32 cellular contexts compared by ENCODE assay signal in the genomic region with DNA sequence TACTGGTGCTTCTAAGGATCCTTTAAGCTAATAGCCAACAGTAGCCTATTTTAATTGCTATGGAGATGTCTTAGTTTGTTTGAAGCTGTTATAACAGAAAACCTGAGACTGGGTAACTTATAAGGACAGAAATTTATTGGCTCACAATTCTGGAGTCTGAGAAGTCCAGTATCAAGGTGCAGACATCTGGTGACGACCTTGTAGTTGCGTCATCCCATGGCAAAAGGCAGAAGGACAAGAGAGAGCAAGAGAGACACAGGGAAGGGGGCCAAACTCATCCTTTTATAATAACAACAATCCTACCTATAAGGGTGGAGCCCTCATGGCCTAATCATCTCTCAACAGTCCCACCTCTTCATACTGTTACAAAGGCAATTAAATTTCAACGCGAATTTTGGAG. TPM values are rescaled to one million over a fixed set of nuclear protein-coding genes. Genes with fewer than 3 reads are reported as not detected.
A peak's percentile ranks its signal among the peaks of the same experiment; 100 is the strongest.
DNase-seq lines count a peak whose midpoint lies in the region; ATAC-seq and TF ChIP-seq lines count a peak whose summit lies in the region.
"Had no signal": no experiment of that assay in that cellular context is flagged by ENCODE, and none has a peak within 500 bp of the region (broad histone marks: within the 10 kb centered on the region; RNA-seq: fewer than 3 reads in every experiment).

No MANE protein-coding gene starts in this region.

- H3K4me1 Mint-ChIP-seq in stimulated activated naive B cell treated with anti-CD40 and anti-IgM and Interleukin-4, amounts not matched to agents 10 μg/mL and 1 μg/mL and 100 μg/mL, for 72 hours = peaks cover 54 to 72% of the 10 kb centered on the region in 2 donors

- no peaks in the 10 kb centered on the region for H3K9me2 ChIP-seq in DOHH2 (replicated peaks; ENCODE audit: control insufficient read depth, low read length)

- H3K4me2 ChIP-seq in DOHH2 (ENCODE audit: low read length) = peak overlapping the region; percentile 70

- no peaks in the 10 kb centered on the region for H3K36me3 ChIP-seq in DOHH2 (ENCODE audit: control insufficient read depth, low read length)
- H3K36me3 ChIP-seq in endocrine pancreas (ENCODE audit: control insufficient read depth, insufficient read depth, low read length) = no peaks in the 10 kb centered on the region
- no peaks in the 10 kb centered on the region for H3K36me3 ChIP-seq in uterus
- H3K36me3 ChIP-seq: esophagus muscularis mucosa, heart left ventricle, MG63, sigmoid colon had no signal

- TF ChIP-seq POLR2A in uterus (IDR thresholded peaks at IDR 0.05) = no peak

- DNase-seq in SHP77 (lab: John Stamatoyannopoulos, UW) = peak; percentile 25 to 32
- DNase-seq in stimulated activated naive B cell treated with anti-CD40 and anti-IgM and Interleukin-4, amounts not matched to agents 10 μg/mL and 1 μg/mL and 100 μg/mL, for 72 hours = no peak
- DNase-seq in 8988T = no peak
- DNase-seq in NCI-H1930 (lab: John Stamatoyannopoulos, UW) = no peak
- DNase-seq in uterus = no peak
- DNase-seq: activated CD4-positive, alpha-beta T cell treated with anti-CD3 and anti-CD28 coated beads for 4 hours; activated CD8-positive, alpha-beta T cell treated with anti-CD3 and anti-CD28 coated beads, Interleukin-2, amount 10 ng/mL, durations not matched to agents 7 days and 5 days; activated naive CD4-positive, alpha-beta T cell treated with anti-CD3 and anti-CD28 coated beads, Interleukin-2, amount 50 U/mL, for 16 hours; anterior cingulate cortex; CD8-positive, alpha-beta T cell; EL; foreskin fibroblast; GOT3; heart left ventricle; KBM-7; MG63; naive thymus-derived CD4-positive, alpha-beta T cell; NCI-H2029; NCI-H2227 treated with DMSO at 0.1 percent for 48 hours; NCI-H526 treated with DMSO at 0.1 percent for 48 hours; nucleus accumbens; sigmoid colon; stimulated activated CD4-positive, alpha-beta T cell treated with anti-CD3 and anti-CD28 coated beads, Interleukin-4, amount 100 ng/mL, for 24 hours; SW 1271; trophoblast cell had no signal

- H3K79me2 ChIP-seq in DOHH2 (ENCODE audit: control insufficient read depth, low read length) = no peaks in the 10 kb centered on the region

- H3K4me1 ChIP-seq in DOHH2 (ENCODE audit: control insufficient read depth, low read length) = peaks cover 50% of the 10 kb centered on the region
- H3K4me1 ChIP-seq in endocrine pancreas (ENCODE audit: control insufficient read depth, insufficient read depth, low read length) = peaks cover 32% of the 10 kb centered on the region
- no peaks in the 10 kb centered on the region for H3K4me1 ChIP-seq in uterus
- H3K4me1 ChIP-seq: esophagus muscularis mucosa had no signal

- intact Hi-C loops in uterus (cut with DNase I; ENCODE audit: low total_unique reads) = no loop called here

- peaks cover 9 to 11% of the 10 kb centered on the region in 2 donors for H3K9me3 Mint-ChIP-seq in stimulated activated naive B cell treated with anti-CD40 and anti-IgM and Interleukin-4, amounts not matched to agents 10 μg/mL and 1 μg/mL and 100 μg/mL, for 72 hours
- H3K9me3 Mint-ChIP-seq: activated T-helper 2 cell treated with anti-CD3 and anti-CD28 coated beads, Interferon-gamma antibody, Interleukin-2, Interleukin-4, amounts not matched to agents 10 μg/mL and 5 μg/mL and 100 μg/mL, durations not matched to agents 14 hours and 24 hours and 36 hours; CD8-positive, alpha-beta T cell had no signal

- no peak overlapping the region for H3K9ac ChIP-seq in endocrine pancreas (ENCODE audit: control insufficient read depth, insufficient read depth, low read length)

- H3K36me3 Mint-ChIP-seq in stimulated activated naive B cell treated with anti-CD40 and anti-IgM and Interleukin-4, amounts not matched to agents 10 μg/mL and 1 μg/mL and 100 μg/mL, for 72 hours = peaks cover 5 to 11% of the 10 kb centered on the region in 2 donors
- H3K36me3 Mint-ChIP-seq: CD8-positive, alpha-beta T cell; mesothelial cell of epicardium had no signal

- H4K20me1 ChIP-seq in DOHH2 (ENCODE audit: control insufficient read depth, insufficient read depth, low read depth, low read length) = peaks cover 7% of the 10 kb centered on the region; the same call in 1 of the 2 replicates

- H3K27me3 ChIP-seq in DOHH2 (ENCODE audit: control insufficient read depth, low read length) = peaks cover 68% of the 10 kb centered on the region
- H3K27me3 ChIP-seq in endocrine pancreas (ENCODE audit: control insufficient read depth, insufficient read depth, low read length) = no peaks in the 10 kb centered on the region
- no peaks in the 10 kb centered on the region for H3K27me3 ChIP-seq in uterus
- H3K27me3 ChIP-seq: esophagus muscularis mucosa, MG63, sigmoid colon had no signal

- H3K27ac Mint-ChIP-seq in stimulated activated naive B cell treated with anti-CD40 and anti-IgM and Interleukin-4, amounts not matched to agents 10 μg/mL and 1 μg/mL and 100 μg/mL, for 72 hours = peak overlapping the region; percentile 67
- H3K27ac Mint-ChIP-seq: activated CD8-positive, alpha-beta T cell treated with anti-CD3 and anti-CD28 coated beads, Interleukin-2, amount 10 ng/mL, durations not matched to agents 7 days and 5 days; activated T-helper 2 cell treated with anti-CD3 and anti-CD28 coated beads, Interferon-gamma antibody, Interleukin-2, Interleukin-4, amounts not matched to agents 10 μg/mL and 5 μg/mL and 100 μg/mL, durations not matched to agents 14 hours and 24 hours and 36 hours; CD8-positive, alpha-beta T cell; mesothelial cell of epicardium; naive thymus-derived CD4-positive, alpha-beta T cell; progenitor cell of endocrine pancreas had no signal

- H3K4me3 ChIP-seq in DOHH2 (ENCODE audit: low read length) (peak overlapping the region; percentile 56), endocrine pancreas (ENCODE audit: control insufficient read depth, insufficient read depth, low read length) (peak overlapping the region; percentile 76), uterus (no peak overlapping the region)
- H3K4me3 ChIP-seq: coronary artery, esophagus muscularis mucosa, heart left ventricle, MG63, sigmoid colon had no signal

- H3K4me3 Mint-ChIP-seq in stimulated activated naive B cell treated with anti-CD40 and anti-IgM and Interleukin-4, amounts not matched to agents 10 μg/mL and 1 μg/mL and 100 μg/mL, for 72 hours = peak overlapping the region in 1 of 2 donors; percentile 12
- H3K4me3 Mint-ChIP-seq: activated CD8-positive, alpha-beta T cell treated with anti-CD3 and anti-CD28 coated beads, Interleukin-2, amount 10 ng/mL, durations not matched to agents 7 days and 5 days; CD8-positive, alpha-beta T cell; mesothelial cell of epicardium; naive thymus-derived CD4-positive, alpha-beta T cell had no signal

- peaks cover 13 to 23% of the 10 kb centered on the region in 2 donors for H3K27me3 Mint-ChIP-seq in stimulated activated naive B cell treated with anti-CD40 and anti-IgM and Interleukin-4, amounts not matched to agents 10 μg/mL and 1 μg/mL and 100 μg/mL, for 72 hours
- H3K27me3 Mint-ChIP-seq: progenitor cell of endocrine pancreas had no signal

- no peak for ATAC-seq in stimulated activated naive B cell treated with anti-CD40 and anti-IgM and Interleukin-4, amounts not matched to agents 10 μg/mL and 1 μg/mL and 100 μg/mL, for 72 hours (replicated peaks)
- ATAC-seq: heart left ventricle had no signal

- TF ChIP-seq CTCF in DOHH2 (IDR thresholded peaks at IDR 0.05; ENCODE audit: low read depth, low read length, poor library complexity, severe bottlenecking) (no peak), uterus (IDR thresholded peaks at IDR 0.05) (no peak)

- H3K9me3 ChIP-seq in DOHH2 (ENCODE audit: control insufficient read depth, insufficient read depth, low read length) = no peaks in the 10 kb centered on the region
- no peaks in the 10 kb centered on the region for H3K9me3 ChIP-seq in endocrine pancreas (ENCODE audit: control insufficient read depth, low read length)
- no peaks in the 10 kb centered on the region for H3K9me3 ChIP-seq in uterus
- H3K9me3 ChIP-seq: esophagus muscularis mucosa, MG63, sigmoid colon had no signal

- peaks cover 17% of the 10 kb centered on the region for H3F3A ChIP-seq in DOHH2 (ENCODE audit: control insufficient read depth, insufficient read depth)

- H3K27ac ChIP-seq in DOHH2 (ENCODE audit: low read depth, low read length) = no peak overlapping the region
- H3K27ac ChIP-seq in uterus = no peak overlapping the region
- H3K27ac ChIP-seq: coronary artery, esophagus muscularis mucosa, heart left ventricle, sigmoid colon had no signal

RNA-seq across cellular contexts. Expression of a gene that starts 39.1 kb away (rescaled TPM):
- 10 to 100 TPM in 1 of 4 donors, 1 to 10 TPM in 1, under 1 TPM in 1, not detected in 1; 0.77 to 30.3 (median 2.0) TPM for total RNA-seq in uterus

Comparison
In these comparisons a context has a peak if more than half of its experiments do, and no peak if none do; other contexts are left out.
1. H3K4me3 ChIP-seq: peak in DOHH2 (single experiment) and endocrine pancreas (single experiment); none in uterus (0 of 2).
2. DNase-seq: peak in SHP77 (2 of 2); none in stimulated activated naive B cell treated with anti-CD40 and anti-IgM and Interleukin-4, amounts not matched to agents 10 μg/mL and 1 μg/mL and 100 μg/mL, for 72 hours (single experiment), 8988T (single experiment), NCI-H1930 (0 of 2) and uterus (0 of 2).